1 cellular context compared by ENCODE assay signal in the genomic region with DNA sequence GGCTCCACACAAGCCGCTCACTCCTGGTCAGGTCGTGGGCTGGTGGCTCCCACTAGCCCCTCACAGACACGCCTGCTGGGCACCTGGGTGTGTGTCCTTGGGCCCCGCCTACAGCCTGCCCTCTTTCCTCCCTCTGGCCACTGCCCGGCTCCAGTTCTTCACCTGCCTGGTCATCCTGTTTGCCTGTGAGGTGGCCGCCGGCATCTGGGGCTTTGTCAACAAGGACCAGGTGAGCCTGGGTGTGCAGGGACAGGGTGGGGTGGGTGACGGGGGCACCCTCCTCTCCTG.
TF ChIP-seq lines count a peak whose summit lies in the region.

No MANE protein-coding gene starts in this region.

TF ChIP-seq in IMR-90, 13 proteins besides CTCF, POLR2A, EP300 and RAD21:
- TF ChIP-seq RFX5 (IDR thresholded peaks at IDR 0.05; ENCODE audit: low read depth, low read length) (no peak), MAFK (IDR thresholded peaks at IDR 0.05; ENCODE audit: low read depth, low read length) (no peak), CHD1 (IDR thresholded peaks at IDR 0.05; ENCODE audit: low read depth, low read length) (no peak), BHLHE40 (IDR thresholded peaks at IDR 0.05; ENCODE audit: low read depth, low read length) (no peak), RCOR1 (IDR thresholded peaks at IDR 0.05; ENCODE audit: insufficient replicate concordance, low read length) (no peak), FOS (IDR thresholded peaks at IDR 0.05; ENCODE audit: low read depth, low read length) (no peak), SMC3 (IDR thresholded peaks at IDR 0.05; ENCODE audit: low read depth, low read length) (no peak), MAZ (IDR thresholded peaks at IDR 0.05; ENCODE audit: borderline replicate concordance, low read depth, low read length) (no peak), MXI1 (IDR thresholded peaks at IDR 0.05; ENCODE audit: borderline replicate concordance, low read depth, low read length) (no peak), NFE2L2 (IDR thresholded peaks at IDR 0.05; ENCODE audit: low read depth, low read length) (no peak), CEBPB (IDR thresholded peaks at IDR 0.05; ENCODE audit: low read depth, low read length) (no peak)
- TF ChIP-seq, protein P1, sequence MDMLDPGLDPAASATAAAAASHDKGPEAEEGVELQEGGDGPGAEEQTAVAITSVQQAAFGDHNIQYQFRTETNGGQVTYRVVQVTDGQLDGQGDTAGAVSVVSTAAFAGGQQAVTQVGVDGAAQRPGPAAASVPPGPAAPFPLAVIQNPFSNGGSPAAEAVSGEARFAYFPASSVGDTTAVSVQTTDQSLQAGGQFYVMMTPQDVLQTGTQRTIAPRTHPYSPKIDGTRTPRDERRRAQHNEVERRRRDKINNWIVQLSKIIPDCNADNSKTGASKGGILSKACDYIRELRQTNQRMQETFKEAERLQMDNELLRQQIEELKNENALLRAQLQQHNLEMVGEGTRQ (IDR thresholded peaks at IDR 0.05; ENCODE audit: low read depth, low read length) = no peak
- TF ChIP-seq, protein P2, sequence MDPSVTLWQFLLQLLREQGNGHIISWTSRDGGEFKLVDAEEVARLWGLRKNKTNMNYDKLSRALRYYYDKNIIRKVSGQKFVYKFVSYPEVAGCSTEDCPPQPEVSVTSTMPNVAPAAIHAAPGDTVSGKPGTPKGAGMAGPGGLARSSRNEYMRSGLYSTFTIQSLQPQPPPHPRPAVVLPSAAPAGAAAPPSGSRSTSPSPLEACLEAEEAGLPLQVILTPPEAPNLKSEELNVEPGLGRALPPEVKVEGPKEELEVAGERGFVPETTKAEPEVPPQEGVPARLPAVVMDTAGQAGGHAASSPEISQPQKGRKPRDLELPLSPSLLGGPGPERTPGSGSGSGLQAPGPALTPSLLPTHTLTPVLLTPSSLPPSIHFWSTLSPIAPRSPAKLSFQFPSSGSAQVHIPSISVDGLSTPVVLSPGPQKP (IDR thresholded peaks at IDR 0.05; ENCODE audit: borderline replicate concordance, low read depth, low read length) = no peak
